Comparison of ENCODE assay signal across 21 cellular contexts in genomic region chr5:142475102-142475501, GRCh38.
DNase-seq lines count a peak whose midpoint lies in the region; ATAC-seq, FAIRE-seq and TF ChIP-seq lines count a peak whose summit lies in the region.
"Had no signal": no experiment of that assay in that cellular context is flagged by ENCODE, and none has a peak within 500 bp of the region (broad histone marks: within the 10 kb centered on the region; RNA-seq: fewer than 3 reads in every experiment).

No MANE protein-coding gene starts in this region.

- H3K27ac ChIP-seq in IMR-90 (ENCODE audit: insufficient read depth, low read length) = no peak overlapping the region
- H3K27ac ChIP-seq in WERI-Rb-1 = no peak overlapping the region
- H3K27ac ChIP-seq: C4-2B had no signal

- H2AFZ ChIP-seq in IMR-90 (replicated peaks; ENCODE audit: low read length, poor library complexity) = no peak overlapping the region

- H3K9me3 ChIP-seq in IMR-90 (ENCODE audit: control insufficient read depth, insufficient read depth, low read length) = peaks cover 4% of the 10 kb centered on the region; the same call in 1 of the 2 replicates
- peaks cover 6% of the 10 kb centered on the region for H3K9me3 ChIP-seq in WERI-Rb-1 (ENCODE audit: severe bottlenecking)

- no peak overlapping the region for H3K9ac ChIP-seq in IMR-90 (ENCODE audit: low read depth, low read length)

- H3K27me3 ChIP-seq in IMR-90 (ENCODE audit: control insufficient read depth, insufficient read depth, low read length) (no peaks in the 10 kb centered on the region), bronchial epithelial cell (ENCODE audit: control insufficient read depth, insufficient read depth, low read length) (no peaks in the 10 kb centered on the region), WERI-Rb-1 (ENCODE audit: insufficient read depth, low read depth, severe bottlenecking) (no peaks in the 10 kb centered on the region)

- no peak for FAIRE-seq in bronchial epithelial cell (lab: Jason Lieb, UNC)
- FAIRE-seq: endometrium, HTR-8/SVneo, TTC549 had no signal

- peak overlapping the region; percentile 16; the same call in 1 of the 2 replicates for H2BK120ac ChIP-seq in IMR-90 (ENCODE audit: low read depth, low read length)

- no peak for TF ChIP-seq POLR2A in IMR-90 (IDR thresholded peaks at IDR 0.05; ENCODE audit: low read depth, low read length)

- WGBS in IMR-90 (ENCODE audit: extremely low coverage in 2 of 2, insufficient read length in 1 of 2), 2 experiments = 40% methylated on average over 1 of the region's 1 CpG; no CpG with 5 or more reads in 1 of the 2 experiments

- peak overlapping the region; percentile 25 to 47; a peak in 1 of 4 replicates for H4K8ac ChIP-seq in IMR-90 (ENCODE audit: low read depth in 2 of 2, low read length in 2 of 2)

- peak; percentile 66 for DNase-seq in EH (ENCODE audit: low read depth)
- DNase-seq in IMR-90 = no peak
- DNase-seq in bronchial epithelial cell (ENCODE audit: low read depth) = peak; percentile 37
- peak; percentile 92 for DNase-seq in islet precursor cell
- no peak for DNase-seq in WERI-Rb-1
- DNase-seq: activated CD4-positive, alpha-beta T cell treated with anti-CD3 and anti-CD28 coated beads for 4 hours; activated naive CD8-positive, alpha-beta T cell treated with anti-CD3 and anti-CD28 coated beads for 36 hours; GF-D8; kidney glomerular epithelial cell; NCI-H1417; NCI-H524 treated with DMSO at 0.1 percent for 48 hours; right cardiac atrium; Right ventricle myocardium superior had no signal

- H3K4me1 ChIP-seq in IMR-90 (ENCODE audit: control insufficient read depth, insufficient read depth, low read length) = peaks cover 5% of the 10 kb centered on the region; the same call in 1 of the 2 replicates

- H2BK20ac ChIP-seq in IMR-90 (ENCODE audit: low read depth, low read length) = peak overlapping the region; percentile 55; the same call in 1 of the 2 replicates

- H3K4me2 ChIP-seq in IMR-90 (ENCODE audit: low read depth, low read length) = no peak overlapping the region

- H3K23ac ChIP-seq in IMR-90 (ENCODE audit: low read depth, low read length) = peak overlapping the region; percentile 57; the same call in 1 of the 2 replicates

- no peak for TF ChIP-seq CTCF in IMR-90 (conservative IDR thresholded peaks at IDR 0.05; ENCODE audit: low read depth, low read length)
- no peak for TF ChIP-seq CTCF in bronchial epithelial cell (IDR thresholded peaks at IDR 0.05; ENCODE audit: insufficient read depth, low read length, severe bottlenecking)
- no peak for TF ChIP-seq CTCF in WERI-Rb-1 (IDR thresholded peaks at IDR 0.05; ENCODE audit: low read depth, low read length)

- dilution Hi-C loops in IMR-90 (cut with HindIII; ENCODE audit: low sequenced_read_pairs, unreplicated experiment) = no loop called here

- no peak overlapping the region for H2BK5ac ChIP-seq in IMR-90 (ENCODE audit: low read depth, low read length, poor library complexity, severe bottlenecking)

- BruUV-seq in IMR-90 (replicated peaks; lab: Mats Ljungman, UMichigan) = no TSS peak

- H3K9me1 ChIP-seq in IMR-90 (ENCODE audit: insufficient read depth, low read length) = peaks cover 15% of the 10 kb centered on the region

- no peak overlapping the region; the same call in 1 of the 2 replicates for H4K91ac ChIP-seq in IMR-90 (ENCODE audit: insufficient read depth, low read depth, low read length)

- no peak overlapping the region for H2AK9ac ChIP-seq in IMR-90 (replicated peaks; ENCODE audit: low read depth, low read length, poor library complexity)

- no peak for TF ChIP-seq RAD21 in IMR-90 (IDR thresholded peaks at IDR 0.05; ENCODE audit: low read length)

- H3K4me3 ChIP-seq in IMR-90 (ENCODE audit: insufficient read depth, low read depth, low read length) (no peak overlapping the region), bronchial epithelial cell (ENCODE audit: low read depth, low read length) (no peak overlapping the region), WERI-Rb-1 (ENCODE audit: low read depth, low read length) (no peak overlapping the region)

- no peaks in the 10 kb centered on the region for H3K36me3 ChIP-seq in IMR-90 (ENCODE audit: control insufficient read depth, insufficient read depth, low read length)
- no peaks in the 10 kb centered on the region for H3K36me3 ChIP-seq in bronchial epithelial cell (ENCODE audit: control insufficient read depth, insufficient read depth, low read length)
- no peaks in the 10 kb centered on the region for H3K36me3 ChIP-seq in WERI-Rb-1

- intact Hi-C loops in IMR-90 (cut with micrococcal nuclease) = no loop called here

- no peaks in the 10 kb centered on the region for H4K20me1 ChIP-seq in IMR-90 (ENCODE audit: insufficient read depth, low read length)

- POLR2A ChIA-PET in IMR-90 (lab: Charles Lee; ENCODE audit: unreplicated experiment) = no interaction called here

- H3K79me1 ChIP-seq in IMR-90 (ENCODE audit: low read depth in 1 of 2, low read length in 2 of 2) = peaks cover 3 to 12% of the 10 kb centered on the region in 2 experiments; a peak in 1 of 4 replicates

- peak overlapping the region; percentile 80 for H2AK5ac ChIP-seq in IMR-90 (ENCODE audit: low read depth, low read length)

- 0 out of 2 replicates have a peak overlapping the region, but pooled peaks have one; percentile 3 for H3K4ac ChIP-seq in IMR-90 (ENCODE audit: low read depth, low read length)

- in situ Hi-C loops in IMR-90 (cut with MboI; ENCODE audit: low sequenced_read_pairs) = no loop called here

- CTCF ChIA-PET in IMR-90 (lab: Yijun Ruan, JAX) = no interaction called here

- peak overlapping the region; percentile 86 for H2BK15ac ChIP-seq in IMR-90 (ENCODE audit: low read depth, low read length)

- no peak overlapping the region for H3K56ac ChIP-seq in IMR-90 (ENCODE audit: extremely low read depth, insufficient read depth, low read length)

- H3K18ac ChIP-seq in IMR-90 (ENCODE audit: low read depth, low read length) = no peak overlapping the region

- no peak overlapping the region for H4K5ac ChIP-seq in IMR-90 (ENCODE audit: low read depth, low read length)

- H3K14ac ChIP-seq in IMR-90 (replicated peaks; ENCODE audit: low read depth, low read length) = peak overlapping the region; percentile 43; the same call in 1 of the 2 replicates

- ATAC-seq in IMR-90 (ENCODE audit: low read depth) = no peak
- ATAC-seq in HG03196 (IDR thresholded peaks at IDR 0.05; ENCODE audit: unreplicated experiment) = no peak
- ATAC-seq in HG03097 (IDR thresholded peaks at IDR 0.05; ENCODE audit: low FRiP score, unreplicated experiment) = no peak
- no peak for ATAC-seq in GM21360 (IDR thresholded peaks at IDR 0.05; ENCODE audit: unreplicated experiment)
- ATAC-seq: activated T-helper 17 cell treated with anti-CD3 and anti-CD28 coated beads, Interleukin-2, amount 50 U/mL, for 72 hours; right cardiac atrium had no signal

TF ChIP-seq in IMR-90, 13 proteins besides CTCF, POLR2A, EP300 and RAD21:
- no peak for TF ChIP-seq USF2 (IDR thresholded peaks at IDR 0.05; ENCODE audit: low read depth, low read length)
- TF ChIP-seq FOS (IDR thresholded peaks at IDR 0.05; ENCODE audit: low read depth, low read length) = no peak
- no peak for TF ChIP-seq ELK1 (IDR thresholded peaks at IDR 0.05; ENCODE audit: borderline replicate concordance, low read depth, low read length)
- TF ChIP-seq CEBPB (IDR thresholded peaks at IDR 0.05; ENCODE audit: low read depth, low read length) = no peak
- no peak for TF ChIP-seq BHLHE40 (IDR thresholded peaks at IDR 0.05; ENCODE audit: low read depth, low read length)
- TF ChIP-seq MAFK (IDR thresholded peaks at IDR 0.05; ENCODE audit: low read depth, low read length) = no peak
- TF ChIP-seq CHD1 (IDR thresholded peaks at IDR 0.05; ENCODE audit: low read depth, low read length) = no peak
- no peak for TF ChIP-seq NFE2L2 (IDR thresholded peaks at IDR 0.05; ENCODE audit: low read depth, low read length)
- TF ChIP-seq RCOR1 (IDR thresholded peaks at IDR 0.05; ENCODE audit: insufficient replicate concordance, low read length) = no peak
- TF ChIP-seq MAZ (IDR thresholded peaks at IDR 0.05; ENCODE audit: borderline replicate concordance, low read depth, low read length) = no peak
- no peak for TF ChIP-seq RFX5 (IDR thresholded peaks at IDR 0.05; ENCODE audit: low read depth, low read length)

Comparison
In these comparisons a context has a peak if more than half of its experiments do, and no peak if none do; other contexts are left out.
1. DNase-seq: peak in EH (single experiment), bronchial epithelial cell (single experiment) and islet precursor cell (single experiment); none in IMR-90 (single experiment) and WERI-Rb-1 (single experiment).